ENCODE assay signal across 17 cellular contexts in genomic region chr6:157313531-157314467, GRCh38. TPM values are rescaled to one million over a fixed set of nuclear protein-coding genes. Genes with fewer than 3 reads are reported as not detected.
DNase-seq lines count a peak whose midpoint lies in the region; ATAC-seq, FAIRE-seq and TF ChIP-seq lines count a peak whose summit lies in the region.
"Had no signal": no experiment of that assay in that cellular context is flagged by ENCODE, and none has a peak within 500 bp of the region (broad histone marks: within the 10 kb centered on the region; RNA-seq: fewer than 3 reads in every experiment).

No MANE protein-coding gene starts in this region.

- no peak overlapping the region for H3K14ac ChIP-seq in neuronal stem cell (ENCODE audit: low read length)

- H4K8ac ChIP-seq in neuronal stem cell (ENCODE audit: low read depth, low read length), result no peak overlapping the region

- no peaks in the 10 kb centered on the region for H3K4me1 ChIP-seq in DND-41 (ENCODE audit: insufficient read depth, low read length)
- no peaks in the 10 kb centered on the region for H3K4me1 ChIP-seq in neuronal stem cell (ENCODE audit: control insufficient read depth in 2 of 2, insufficient read depth in 1 of 2, low read depth in 1 of 2, low read length in 2 of 2)
- no peaks in the 10 kb centered on the region for H3K4me1 ChIP-seq in CD8-positive, alpha-beta memory T cell (ENCODE audit: insufficient read depth, low read length)
- H3K4me1 ChIP-seq: BLaER1 had no signal

- peaks cover 6 to 7% (median 7%) of the 10 kb centered on the region in 3 donors for H3K4me1 Mint-ChIP-seq in CD8-positive, alpha-beta memory T cell
- H3K4me1 Mint-ChIP-seq: H9 had no signal

- peak overlapping the region in 1 of 8 donors; percentile 7 for H3K27ac Mint-ChIP-seq in CD8-positive, alpha-beta memory T cell
- H3K27ac Mint-ChIP-seq: H9 had no signal

- no peak overlapping the region for H3K4me3 Mint-ChIP-seq in CD8-positive, alpha-beta memory T cell
- H3K4me3 Mint-ChIP-seq: H9 had no signal

- H3K27me3 ChIP-seq in DND-41 (ENCODE audit: insufficient read depth, low read length, poor library complexity), result no peaks in the 10 kb centered on the region
- H3K27me3 ChIP-seq in bronchial epithelial cell (ENCODE audit: control insufficient read depth, insufficient read depth, low read length), result no peaks in the 10 kb centered on the region
- H3K27me3 ChIP-seq in neuronal stem cell (ENCODE audit: control insufficient read depth in 3 of 3, insufficient read depth in 3 of 3, low read depth in 1 of 3, low read length in 3 of 3), result no peaks in the 10 kb centered on the region
- no peaks in the 10 kb centered on the region for H3K27me3 ChIP-seq in CD8-positive, alpha-beta memory T cell (ENCODE audit: insufficient read depth, low read length, poor library complexity, severe bottlenecking)
- H3K27me3 ChIP-seq: BLaER1 had no signal

- no peak overlapping the region for H2BK5ac ChIP-seq in neuronal stem cell (ENCODE audit: low read length)

- H3K18ac ChIP-seq in neuronal stem cell (ENCODE audit: low read length), result no peak overlapping the region

- H3K27me3 Mint-ChIP-seq in CD8-positive, alpha-beta memory T cell, result no peaks in the 10 kb centered on the region

- POLR2A ChIA-PET in CD8-positive, alpha-beta memory T cell (lab: Charles Lee), result interaction anchor here (0.6 to 1.0 kb wide), 2 partner anchors 9 to 758 kb away, joined by 3 to 4 read pairs; partner anchors contain the start of gene TMEM242

- H3K9me3 Mint-ChIP-seq in CD8-positive, alpha-beta memory T cell, result no peaks in the 10 kb centered on the region
- H3K9me3 Mint-ChIP-seq: H9 had no signal

- H3K4me2 ChIP-seq in DND-41 (ENCODE audit: insufficient read depth, low read length), result no peak overlapping the region
- H3K4me2 ChIP-seq in neuronal stem cell (ENCODE audit: insufficient read depth, low read length, poor library complexity, severe bottlenecking), result no peak overlapping the region
- H3K4me2 ChIP-seq: BLaER1 had no signal

- H3K4me3 ChIP-seq in DND-41 (ENCODE audit: low read depth in 1 of 2, low read length in 2 of 2) (no peak overlapping the region), NB4 (ENCODE audit: low read depth, low read length) (no peak overlapping the region), bronchial epithelial cell (ENCODE audit: low read depth, low read length) (no peak overlapping the region), neuronal stem cell (ENCODE audit: low read length in 2 of 2) (no peak overlapping the region)
- no peak overlapping the region for H3K4me3 ChIP-seq in CD8-positive, alpha-beta memory T cell (ENCODE audit: low read length)
- H3K4me3 ChIP-seq: BLaER1, GM23248 had no signal

- no CpG with 5 or more reads among the region's 29 CpGs for WGBS in neuronal stem cell (ENCODE audit: extremely low coverage in 2 of 2, insufficient read length in 2 of 2, insufficient replicate concordance in 1 of 2), 2 donors

- ATAC-seq in DND-41 (ENCODE audit: insufficient read depth, low read depth) (0 out of 3 replicates have a peak, but pooled peaks have one; percentile 34), HG03354 (IDR thresholded peaks at IDR 0.05; ENCODE audit: poor library complexity, severe bottlenecking, unreplicated experiment) (no peak), omental fat pad (ENCODE audit: low FRiP score) (no peak)

- H3K4ac ChIP-seq in neuronal stem cell (ENCODE audit: low read length), result no peak overlapping the region

- H2AK5ac ChIP-seq in neuronal stem cell (ENCODE audit: low read depth, low read length), result no peak overlapping the region

- H2BK12ac ChIP-seq in neuronal stem cell (ENCODE audit: low read length), result no peak overlapping the region

- H3K27ac ChIP-seq in DND-41 (ENCODE audit: low read length) (no peak overlapping the region), neuronal stem cell (replicated peaks; ENCODE audit: low read length) (no peak overlapping the region)
- no peak overlapping the region for H3K27ac ChIP-seq in CD8-positive, alpha-beta memory T cell (ENCODE audit: low read depth, low read length)
- H3K27ac ChIP-seq: BLaER1 had no signal

- no peak overlapping the region for H4K91ac ChIP-seq in neuronal stem cell (ENCODE audit: low read depth, low read length, poor library complexity)

- no peak for TF ChIP-seq POLR2A in NB4 (IDR thresholded peaks at IDR 0.05; ENCODE audit: extremely low read depth, insufficient read length)

- no peak overlapping the region for H2AFZ ChIP-seq in DND-41 (ENCODE audit: low read depth, low read length)
- H2AFZ ChIP-seq in neuronal stem cell (ENCODE audit: low read length), result no peak overlapping the region
- H2AFZ ChIP-seq: GM23248 had no signal

- H3K36me3 ChIP-seq in DND-41 (ENCODE audit: insufficient read depth, low read length) (peaks cover 48% of the 10 kb centered on the region), bronchial epithelial cell (ENCODE audit: control insufficient read depth, insufficient read depth, low read length) (peaks cover 14% of the 10 kb centered on the region), neuronal stem cell (replicated peaks in 1 of 2; ENCODE audit: control insufficient read depth in 2 of 2, insufficient read depth in 2 of 2, low read length in 2 of 2) (peaks cover 31 to 68% of the 10 kb centered on the region in 2 donors)
- peaks cover 24% of the 10 kb centered on the region for H3K36me3 ChIP-seq in CD8-positive, alpha-beta memory T cell (ENCODE audit: insufficient read depth, low read length)

- peaks cover 2% of the 10 kb centered on the region for H3K79me1 ChIP-seq in neuronal stem cell (ENCODE audit: low read depth, low read length)

- H3K79me2 ChIP-seq in DND-41 (ENCODE audit: insufficient read depth, low read length), result no peaks in the 10 kb centered on the region

- H2BK120ac ChIP-seq in neuronal stem cell (ENCODE audit: low read depth, low read length), result no peak overlapping the region

- CTCF ChIA-PET in CD8-positive, alpha-beta memory T cell (lab: Charles Lee), result interaction anchor here (1.0 to 2.8 kb wide), 10 partner anchors 10 to 357 kb away, joined by 3 to 24 read pairs (median 8); partner anchors contain the start of gene TMEM242

- H3K36me3 Mint-ChIP-seq in CD8-positive, alpha-beta memory T cell, result peaks cover 4 to 54% (median 16%) of the 10 kb centered on the region in 3 donors

- no peak for TF ChIP-seq CTCF in DND-41 (IDR thresholded peaks at IDR 0.05; ENCODE audit: borderline replicate concordance, extremely low read depth, low read length, poor library complexity, severe bottlenecking)
- TF ChIP-seq CTCF in NB4 (IDR thresholded peaks at IDR 0.05; ENCODE audit: low read depth, low read length), result no peak
- TF ChIP-seq CTCF in bronchial epithelial cell (IDR thresholded peaks at IDR 0.05; ENCODE audit: insufficient read depth, low read length, severe bottlenecking), result no peak
- no peak for TF ChIP-seq CTCF in omental fat pad (IDR thresholded peaks at IDR 0.05)

- H3K9me3 ChIP-seq in DND-41 (ENCODE audit: insufficient read depth, low read length, severe bottlenecking) (no peaks in the 10 kb centered on the region), neuronal stem cell (replicated peaks in 1 of 2; ENCODE audit: control insufficient read depth in 2 of 2, insufficient read depth in 1 of 2, low read depth in 1 of 2, low read length in 2 of 2) (no peaks in the 10 kb centered on the region)
- H3K9me3 ChIP-seq in CD8-positive, alpha-beta memory T cell (ENCODE audit: low read length), result no peaks in the 10 kb centered on the region
- H3K9me3 ChIP-seq: BLaER1 had no signal

- no peak overlapping the region for H3K9ac ChIP-seq in DND-41 (ENCODE audit: low read depth, low read length)
- H3K9ac ChIP-seq in neuronal stem cell (ENCODE audit: low read depth, low read length, poor library complexity), result peak overlapping the region; percentile 65
- H3K9ac ChIP-seq: BLaER1, GM23248 had no signal

- peak overlapping the region; percentile 58 for H3K23ac ChIP-seq in neuronal stem cell (ENCODE audit: low read depth, low read length, poor library complexity)

- H4K20me1 ChIP-seq in DND-41 (ENCODE audit: insufficient read depth, low read length), result peaks cover 3% of the 10 kb centered on the region; the same call in 1 of the 2 replicates

- H2BK15ac ChIP-seq in neuronal stem cell (ENCODE audit: low read length), result no peak overlapping the region

- FAIRE-seq in bronchial epithelial cell (lab: Jason Lieb, UNC), result peak; percentile 91
- FAIRE-seq: G401.6, GM18507 had no signal

- DNase-seq in DND-41 (no peak), NB4 (ENCODE audit: low read depth) (peak; percentile 22), bronchial epithelial cell (ENCODE audit: low read depth) (no peak), neuronal stem cell (ENCODE audit: low spot score) (no peak), DMS53 (lab: John Stamatoyannopoulos, UW) (no peak), omental fat pad (ENCODE audit: low spot score) (no peak)
- no peak for DNase-seq in CD8-positive, alpha-beta memory T cell
- DNase-seq: AML-193, Calu3, DMS 273 treated with DMSO at 0.1 percent for 48 hours, DMS79, H9 had no signal

RNA-seq across cellular contexts. Expression of gene TMEM242, which starts 9.5 kb away (rescaled TPM):
- 7.1 and 7.2 TPM in 2 replicates for total RNA-seq in bronchial epithelial cell
- 6.3 TPM for polyA plus RNA-seq in neuronal stem cell (2013, experiment 1 of 2)
- polyA plus RNA-seq in neuronal stem cell (2013, experiment 2 of 2), result 6.7 TPM
- total RNA-seq in CD8-positive, alpha-beta memory T cell, result 10 to 100 TPM; 11.0 to 11.9 TPM
- 12.1 TPM for polyA plus RNA-seq in CD8-positive, alpha-beta memory T cell
- 10 to 100 TPM in 1 of 4 donors, 1 to 10 TPM in 3; 3.5 to 13.6 (median 5.2) TPM for total RNA-seq in omental fat pad
